In genomic region chr11:112163875-112164521, GRCh38 we compare ENCODE assay signal across 8 cellular contexts. TPM values are rescaled to one million over a fixed set of nuclear protein-coding genes. Genes with fewer than 3 reads are reported as not detected.
DNase-seq lines count a peak whose midpoint lies in the region; ATAC-seq and TF ChIP-seq lines count a peak whose summit lies in the region.

Gene IL18, minus strand, starts transcription at chr11:112164094. Its CDS starts 9,041 bp downstream, at chr11:112155053.

- H3K4me1 ChIP-seq in H9 (ENCODE audit: insufficient read depth, low read length) (peaks cover 3% of the 10 kb centered on the region; the same call in 1 of the 2 replicates), heart right ventricle (peaks cover 0 to 42% (median 0%) of the 10 kb centered on the region in 9 donors)

- no peak within 1 kb of the TSS for H2BK12ac ChIP-seq in H9 (ENCODE audit: insufficient read length, low read depth, low read length)

- H4K5ac ChIP-seq in H9 (ENCODE audit: insufficient read length, low read depth, low read length): no peak within 1 kb of the TSS

- no peak within 1 kb of the TSS for H3K4me3 Mint-ChIP-seq in H9

- no peaks in the 10 kb centered on the region for H3K9me3 ChIP-seq in H9 (ENCODE audit: control insufficient read depth, low read depth, low read length)
- no peaks in the 10 kb centered on the region for H3K9me3 ChIP-seq in SU-DHL-6 (ENCODE audit: insufficient read depth, low read length)
- no peaks in the 10 kb centered on the region for H3K9me3 ChIP-seq in heart right ventricle

- H3K27ac ChIP-seq in H9 (ENCODE audit: insufficient read length, low read depth, low read length) (no peak within 1 kb of the TSS), SU-DHL-6 (ENCODE audit: low read depth, low read length) (no peak within 1 kb of the TSS), heart right ventricle (peak within 1 kb of the TSS in 1 of 10 donors; percentile 78)

- H3F3A ChIP-seq in SU-DHL-6 (ENCODE audit: insufficient read depth): no peaks in the 10 kb centered on the region

- no peak within 1 kb of the TSS for H3K4me3 ChIP-seq in SU-DHL-6 (ENCODE audit: insufficient read depth, low read length, poor library complexity, severe bottlenecking)
- H3K4me3 ChIP-seq in heart right ventricle: peak within 1 kb of the TSS in 4 of 10 donors; percentile 4 to 51 (median 17)

- ATAC-seq in heart right ventricle: peak in 5 of 8 donors; percentile 50 to 60 (median 56)
- no peak for ATAC-seq in GM19351 (IDR thresholded peaks at IDR 0.05; ENCODE audit: unreplicated experiment)

- H2BK20ac ChIP-seq in H9 (ENCODE audit: low read depth, low read length, poor library complexity, severe bottlenecking): no peak within 1 kb of the TSS

- H2BK5ac ChIP-seq in H9 (ENCODE audit: insufficient read length, low read length): no peak within 1 kb of the TSS

- H3K79me2 ChIP-seq in H9 (ENCODE audit: insufficient read depth, low read length) (no peaks in the 10 kb centered on the region), SU-DHL-6 (ENCODE audit: insufficient read depth, low read length) (no peaks in the 10 kb centered on the region)

- no peaks in the 10 kb centered on the region for H3K36me3 Mint-ChIP-seq in H9 (ENCODE audit: insufficient read depth in 1 of 3, low read depth in 3 of 3)

- no peak within 1 kb of the TSS for H3T11ph ChIP-seq in H9 (ENCODE audit: low read length)

- no peak within 1 kb of the TSS for H3K14ac ChIP-seq in H9 (ENCODE audit: insufficient read depth, low read length)

- H3K9ac ChIP-seq in H9 (ENCODE audit: extremely low read depth, insufficient read length, low read length): no peak within 1 kb of the TSS
- no peak within 1 kb of the TSS; the same call in 1 of the 2 replicates for H3K9ac ChIP-seq in SU-DHL-6 (ENCODE audit: low read length)

- no peak within 1 kb of the TSS for H3K4me2 ChIP-seq in H9 (ENCODE audit: insufficient read depth, insufficient read length, low read length)
- H3K4me2 ChIP-seq in SU-DHL-6 (ENCODE audit: low read depth, low read length, poor library complexity, severe bottlenecking): peak within 1 kb of the TSS; percentile 12

- H3K18ac ChIP-seq in H9 (ENCODE audit: insufficient read length, low read depth, low read length): no peak within 1 kb of the TSS

- H3K4ac ChIP-seq in H9 (ENCODE audit: low read depth, low read length): no peak within 1 kb of the TSS

- TF ChIP-seq CTCF in H9 (conservative IDR thresholded peaks at IDR 0.05) (no peak), SU-DHL-6 (IDR thresholded peaks at IDR 0.05; ENCODE audit: insufficient read depth, low read length, poor library complexity, severe bottlenecking) (no peak), heart right ventricle (IDR thresholded peaks at IDR 0.05) (no peak)

- peak; percentile 67 for DNase-seq in H9
- DNase-seq in heart right ventricle: peak in 1 of 2 donors; percentile 19
- DNase-seq in renal cortical epithelial cell (ENCODE audit: low read depth): peak; percentile 63
- no peak for DNase-seq in NCI-H524 (lab: John Stamatoyannopoulos, UW)
- no peak for DNase-seq in NCI-H510A treated with DMSO at 0.1 percent for 48 hours (lab: John Stamatoyannopoulos, UW)
- DNase-seq in GM03348 (ENCODE audit: low spot score): no peak

- no peak within 1 kb of the TSS for H3K27ac Mint-ChIP-seq in H9

- H2BK120ac ChIP-seq in H9 (ENCODE audit: low read depth, low read length, poor library complexity, severe bottlenecking): no peak within 1 kb of the TSS

- H3K27me3 ChIP-seq in H9 (ENCODE audit: insufficient read depth, low read length): no peaks in the 10 kb centered on the region
- no peaks in the 10 kb centered on the region for H3K27me3 ChIP-seq in SU-DHL-6 (ENCODE audit: low read length)
- H3K27me3 ChIP-seq in heart right ventricle: no peaks in the 10 kb centered on the region

- no peak within 1 kb of the TSS for H4K8ac ChIP-seq in H9 (replicated peaks; ENCODE audit: insufficient read length, low read depth, low read length)

- H4K20me1 ChIP-seq in H9 (ENCODE audit: control insufficient read depth, insufficient read depth, insufficient read length) (no peaks in the 10 kb centered on the region), SU-DHL-6 (ENCODE audit: low read depth, low read length) (no peaks in the 10 kb centered on the region)

- H2AFZ ChIP-seq in H9 (ENCODE audit: low read length): no peak within 1 kb of the TSS
- H2AFZ ChIP-seq in SU-DHL-6 (ENCODE audit: low read depth, low read length, severe bottlenecking): peak within 1 kb of the TSS; percentile 78

- H3K9me2 ChIP-seq in SU-DHL-6 (replicated peaks; ENCODE audit: insufficient read depth, low read length): no peaks in the 10 kb centered on the region

- no peaks in the 10 kb centered on the region for H3K79me1 ChIP-seq in H9 (ENCODE audit: insufficient read depth, low read depth, low read length, poor library complexity, severe bottlenecking)

- H2AK5ac ChIP-seq in H9 (ENCODE audit: insufficient read length, low read length): no peak within 1 kb of the TSS

- no peak within 1 kb of the TSS for H3K56ac ChIP-seq in H9 (ENCODE audit: insufficient read length, low read depth, low read length)

- no peak within 1 kb of the TSS for H4K91ac ChIP-seq in H9 (ENCODE audit: insufficient read length, low read depth, low read length)

- H3K27me3 Mint-ChIP-seq in H9 (ENCODE audit: low read depth): peaks cover 2% of the 10 kb centered on the region; the same call in 1 of the 2 replicates

- H3K36me3 ChIP-seq in SU-DHL-6 (ENCODE audit: low read length) (no peaks in the 10 kb centered on the region), heart right ventricle (no peaks in the 10 kb centered on the region)

- no CpG with 5 or more reads among the region's 12 CpGs for WGBS in H9 (ENCODE audit: extremely low coverage, insufficient read length, low lambda C conversion rate)
- WGBS in heart right ventricle, 2 donors: 65 to 78% methylated on average over 12 of the region's 12 CpGs

- H3K23ac ChIP-seq in H9 (ENCODE audit: insufficient read length, low read depth, low read length): no peak within 1 kb of the TSS

- H3K9me3 Mint-ChIP-seq in H9: no peaks in the 10 kb centered on the region

- no peak within 1 kb of the TSS for H2BK15ac ChIP-seq in H9 (ENCODE audit: low read depth, low read length)

- intact Hi-C loops in heart right ventricle (cut with DNase I): loop anchor here in 1 of 10 donors (1.0 kb wide), 1 partner anchor 21 kb away; no protein-coding TSS in a partner anchor

- H3K4me1 Mint-ChIP-seq in H9: peaks cover 7 to 8% of the 10 kb centered on the region in 2 experiments

- no peaks in the 10 kb centered on the region for H3K23me2 ChIP-seq in H9 (ENCODE audit: insufficient read length, low read depth, low read length, poor library complexity, severe bottlenecking)

RNA-seq across cellular contexts. Expression of gene IL18, which starts in this region (rescaled TPM):
- 0.31 TPM in 1 of 2 replicates, not detected in the other for total RNA-seq in H9 (2021)
- total RNA-seq in heart right ventricle: 1 to 10 TPM in 5 of 10 donors, under 1 TPM in 5; 0.28 to 5.7 (median 1.0) TPM
- polyA plus RNA-seq in heart right ventricle: 1 to 10 TPM; 1.3 to 4.2 TPM
- 1.6 and 34.2 TPM in 2 replicates for total RNA-seq in renal cortical epithelial cell

Comparison
In these comparisons a context has a peak if more than half of its experiments do, and no peak if none do; other contexts are left out.
1. Peak in DNase-seq in H9; RNA of the gene not detected or under 1 TPM.